Comparison of ENCODE assay signal across 11 cellular contexts in genomic region chr13:85725433-85725832, GRCh38.
"Had no signal": no experiment of that assay in that cellular context is flagged by ENCODE, and none has a peak within 500 bp of the region (broad histone marks: within the 10 kb centered on the region; RNA-seq: fewer than 3 reads in every experiment).

No MANE protein-coding gene starts in this region.

- ATAC-seq: activated T-cell treated with anti-CD3 and anti-CD28 coated beads, Interleukin-2, amount 50 U/mL, for 72 hours; foreskin keratinocyte; left lobe of liver; naive thymus-derived CD4-positive, alpha-beta T cell had no signal

- H3K36me3 Mint-ChIP-seq: activated CD4-positive, alpha-beta memory T cell treated with anti-CD3 and anti-CD28 coated beads for 36 hours; activated naive CD8-positive, alpha-beta T cell treated with anti-CD3 and anti-CD28 coated beads, Interleukin-2, amount 10 ng/mL, durations not matched to agents 7 days and 5 days; naive thymus-derived CD4-positive, alpha-beta T cell had no signal

- H3K4me3 ChIP-seq: ascending aorta, skin epidermis had no signal

- DNase-seq: activated CD4-positive, alpha-beta memory T cell treated with anti-CD3 and anti-CD28 coated beads for 36 hours; activated CD4-positive, alpha-beta T cell treated with anti-CD3 and anti-CD28 coated beads for 1 hour; activated naive CD8-positive, alpha-beta T cell treated with anti-CD3 and anti-CD28 coated beads, Interleukin-2, amount 10 ng/mL, durations not matched to agents 7 days and 5 days; activated T-cell treated with anti-CD3 and anti-CD28 coated beads, Interleukin-2, amount 50 U/mL, for 72 hours; foreskin keratinocyte; head of caudate nucleus; mammary epithelial cell; naive thymus-derived CD4-positive, alpha-beta T cell had no signal

- H3K27me3 Mint-ChIP-seq: activated CD4-positive, alpha-beta memory T cell treated with anti-CD3 and anti-CD28 coated beads for 36 hours; activated naive CD8-positive, alpha-beta T cell treated with anti-CD3 and anti-CD28 coated beads, Interleukin-2, amount 10 ng/mL, durations not matched to agents 7 days and 5 days; naive thymus-derived CD4-positive, alpha-beta T cell had no signal

- H3K9me3 Mint-ChIP-seq: activated CD4-positive, alpha-beta memory T cell treated with anti-CD3 and anti-CD28 coated beads for 36 hours; activated naive CD8-positive, alpha-beta T cell treated with anti-CD3 and anti-CD28 coated beads, Interleukin-2, amount 10 ng/mL, durations not matched to agents 7 days and 5 days; activated T-cell treated with anti-CD3 and anti-CD28 coated beads, Interleukin-2, amount 50 U/mL, for 72 hours had no signal

- H3K4me1 Mint-ChIP-seq: activated naive CD8-positive, alpha-beta T cell treated with anti-CD3 and anti-CD28 coated beads, Interleukin-2, amount 10 ng/mL, durations not matched to agents 7 days and 5 days; naive thymus-derived CD4-positive, alpha-beta T cell had no signal

- H3K4me3 Mint-ChIP-seq: activated CD4-positive, alpha-beta memory T cell treated with anti-CD3 and anti-CD28 coated beads for 36 hours; activated naive CD8-positive, alpha-beta T cell treated with anti-CD3 and anti-CD28 coated beads, Interleukin-2, amount 10 ng/mL, durations not matched to agents 7 days and 5 days; activated T-cell treated with anti-CD3 and anti-CD28 coated beads, Interleukin-2, amount 50 U/mL, for 72 hours; naive thymus-derived CD4-positive, alpha-beta T cell had no signal

- H3K27ac Mint-ChIP-seq: activated CD4-positive, alpha-beta memory T cell treated with anti-CD3 and anti-CD28 coated beads for 36 hours; activated naive CD8-positive, alpha-beta T cell treated with anti-CD3 and anti-CD28 coated beads, Interleukin-2, amount 10 ng/mL, durations not matched to agents 7 days and 5 days; activated T-cell treated with anti-CD3 and anti-CD28 coated beads, Interleukin-2, amount 50 U/mL, for 72 hours; naive thymus-derived CD4-positive, alpha-beta T cell had no signal
